ENCODE assay signal across 7 cellular contexts in the genomic region with DNA sequence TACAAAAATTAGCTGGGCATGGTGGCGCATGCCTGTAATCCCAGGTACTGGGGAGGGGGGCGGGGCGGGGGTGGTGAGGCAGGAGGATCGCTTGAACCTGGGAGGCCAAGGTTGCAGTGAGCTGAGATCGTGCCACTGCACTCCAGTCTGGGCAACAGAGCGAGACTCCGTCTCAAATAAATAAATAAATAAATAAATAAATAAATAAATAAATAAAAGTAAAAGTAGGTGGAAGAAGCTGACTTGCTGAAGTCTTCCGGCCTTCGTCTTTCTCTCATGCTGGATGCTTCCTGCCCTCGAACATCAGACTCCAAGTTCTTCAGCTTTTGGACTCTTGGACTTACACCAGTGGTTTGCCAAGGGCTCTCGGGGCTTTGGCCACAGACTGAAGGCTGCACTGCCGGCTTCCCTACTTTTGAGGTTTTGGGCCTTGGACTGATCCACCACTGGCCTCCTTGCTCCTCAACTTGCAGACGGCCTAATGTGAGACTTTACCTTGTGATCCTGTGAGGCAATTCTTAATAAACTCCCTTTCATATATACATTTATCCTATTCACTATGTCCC. TPM values are rescaled to one million over a fixed set of nuclear protein-coding genes. Genes with fewer than 3 reads are reported as not detected.
DNase-seq lines count a peak whose midpoint lies in the region; ATAC-seq and TF ChIP-seq lines count a peak whose summit lies in the region.
"Not testable (repeated sequence)": the region's sequence is repeated elsewhere in the genome, so short reads cannot be mapped to it uniquely, and the experiment has no call there.
"Had no signal": no experiment of that assay in that cellular context is flagged by ENCODE, and none has a peak within 500 bp of the region (broad histone marks: within the 10 kb centered on the region; RNA-seq: fewer than 3 reads in every experiment).

No MANE protein-coding gene starts in this region.

- H3K9ac ChIP-seq in iPS-20b (ENCODE audit: low read depth, low read length): peak overlapping the region; percentile 84; the same call in 1 of the 2 replicates

- peaks cover 35% of the 10 kb centered on the region for H3K4me1 Mint-ChIP-seq in HFFc6 (ENCODE audit: low read depth)
- H3K4me1 Mint-ChIP-seq in activated B cell treated with CpG ODN at 0.5 μM for 24 hours: peaks cover 18% of the 10 kb centered on the region

- H3K27ac ChIP-seq in iPS-20b (ENCODE audit: low read length): not testable (repeated sequence)
- H3K27ac ChIP-seq in ovary (peak overlapping the region; percentile 89 to 93), vagina (peak overlapping the region; percentile 88)

- not testable (repeated sequence) for H3K36me3 Mint-ChIP-seq in HFFc6 (ENCODE audit: low read depth)
- H3K36me3 Mint-ChIP-seq in activated B cell treated with CpG ODN at 0.5 μM for 24 hours (ENCODE audit: low read depth): peaks cover 28% of the 10 kb centered on the region

- peaks cover 21% of the 10 kb centered on the region for H3K36me3 ChIP-seq in iPS-20b (ENCODE audit: insufficient read depth, low read depth, low read length)
- H3K36me3 ChIP-seq in ovary, vagina: not testable (repeated sequence)

- intact Hi-C loops in activated B cell treated with CpG ODN at 0.5 μM for 24 hours (cut with micrococcal nuclease): loop anchor here (2.0 kb wide), 4 partner anchors 45 to 337 kb away; a partner anchor contains a TSS
- intact Hi-C loops in ovary (cut with DNase I); vagina (cut with DNase I): not testable (repeated sequence)

- DNase-seq in HFFc6; activated B cell treated with CpG ODN at 0.5 μM for 24 hours; choroid plexus epithelial cell (ENCODE audit: low read depth); ovary; vagina (ENCODE audit: extremely low spot score in 2 of 2): not testable (repeated sequence)

- ATAC-seq in activated B cell treated with CpG ODN at 0.5 μM for 24 hours (ENCODE audit: low read depth): not testable (repeated sequence)

- CTCF ChIA-PET in activated B cell treated with CpG ODN at 0.5 μM for 24 hours (lab: Charles Lee): interaction anchor here (0.6 to 3.2 kb wide), 4 partner anchors 74 to 292 kb away, joined by 3 to 10 read pairs (median 4); a partner anchor contains a TSS

- TF ChIP-seq POLR2A in ovary (IDR thresholded peaks at IDR 0.05); vagina (IDR thresholded peaks at IDR 0.05): not testable (repeated sequence)

- POLR2A ChIA-PET in activated B cell treated with CpG ODN at 0.5 μM for 24 hours (lab: Charles Lee): interaction anchor here (0.5 to 2.3 kb wide), 19 partner anchors 9 to 527 kb away, joined by 3 to 25 read pairs (median 4); a partner anchor contains a TSS

- peak overlapping the region; percentile 95 for H3K27ac Mint-ChIP-seq in HFFc6
- H3K27ac Mint-ChIP-seq in activated B cell treated with CpG ODN at 0.5 μM for 24 hours: peak overlapping the region; percentile 93

- not testable (repeated sequence) for TF ChIP-seq EP300 in ovary (IDR thresholded peaks at IDR 0.05)

- 61 to 69% (median 64%) methylated on average over 13 of the region's 13 CpGs for WGBS in ovary, 3 donors

- H3K4me3 ChIP-seq in choroid plexus epithelial cell (ENCODE audit: low read depth, low read length) (peak overlapping the region; percentile 88), iPS-20b (ENCODE audit: low read length) (peak overlapping the region; percentile 96), ovary (peak overlapping the region; percentile 76), vagina (peak overlapping the region; percentile 57 to 74)

- not testable (repeated sequence) for TF ChIP-seq CTCF in HFFc6 (IDR thresholded peaks at IDR 0.05); activated B cell treated with CpG ODN at 0.5 μM for 24 hours (IDR thresholded peaks at IDR 0.05); choroid plexus epithelial cell (conservative IDR thresholded peaks at IDR 0.05; ENCODE audit: low read depth, low read length); ovary (IDR thresholded peaks at IDR 0.05); vagina (IDR thresholded peaks at IDR 0.05)

- not testable (repeated sequence) for H3K27me3 ChIP-seq in iPS-20b (ENCODE audit: insufficient read depth, low read length); ovary; vagina

- not testable (repeated sequence) for H3K4me1 ChIP-seq in iPS-20b (ENCODE audit: insufficient read depth, low read length); ovary (ENCODE audit: insufficient read depth)
- H3K4me1 ChIP-seq in vagina: peaks cover 21% of the 10 kb centered on the region

- not testable (repeated sequence) for H3K9me3 Mint-ChIP-seq in HFFc6, activated B cell treated with CpG ODN at 0.5 μM for 24 hours

- H3K4me3 Mint-ChIP-seq in HFFc6 (peak overlapping the region; percentile 97), activated B cell treated with CpG ODN at 0.5 μM for 24 hours (peak overlapping the region; percentile 93)

- H3K9me3 ChIP-seq in iPS-20b (ENCODE audit: insufficient read depth, low read depth, low read length); ovary; vagina: not testable (repeated sequence)

- H3K27me3 Mint-ChIP-seq in HFFc6 (ENCODE audit: insufficient read depth); activated B cell treated with CpG ODN at 0.5 μM for 24 hours: not testable (repeated sequence)

RNA-seq across cellular contexts. Expression of a gene that starts 0.6 kb away (rescaled TPM):
- 10 to 100 TPM in 1 of 6 experiments, 1 to 10 TPM in 5; 6.4 to 10.7 (median 8.2) TPM for total RNA-seq in HFFc6 (2021; fragmentation: NEBNext Ultra II Directional; extraction: Animal tissue kit (Norgen Biotek cat#: 25700))
- total RNA-seq in activated B cell treated with CpG ODN at 0.5 μM for 24 hours (30.2 and 35.6 TPM in 2 replicates), ovary (10 to 100 TPM; 11.3 to 31.1 (median 14.9) TPM), vagina (10.1 TPM)
- 10 to 100 TPM; 13.8 to 20.5 TPM for polyA plus RNA-seq in ovary

RNA-seq across cellular contexts. Expression of a gene that starts 8.0 kb away (rescaled TPM):
- 10 to 100 TPM; 57.9 to 87.8 (median 68.6) TPM for total RNA-seq in HFFc6 (2021; fragmentation: NEBNext Ultra II Directional; extraction: Animal tissue kit (Norgen Biotek cat#: 25700))
- 44.1 and 44.8 TPM in 2 replicates for total RNA-seq in activated B cell treated with CpG ODN at 0.5 μM for 24 hours
- total RNA-seq in ovary: 10 to 100 TPM in 5 of 7 donors, 1 to 10 TPM in 2; 9.1 to 37.7 (median 28.9) TPM
- polyA plus RNA-seq in ovary: 10 to 100 TPM; 10.5 to 26.2 TPM
- total RNA-seq in vagina: 22.6 TPM

RNA-seq across cellular contexts. Expression of a gene that starts 34.0 kb away (rescaled TPM):
- 100 to 1,000 TPM; 196 to 247 (median 232) TPM for total RNA-seq in HFFc6 (2021; fragmentation: NEBNext Ultra II Directional; extraction: Animal tissue kit (Norgen Biotek cat#: 25700))
- total RNA-seq in activated B cell treated with CpG ODN at 0.5 μM for 24 hours (229 and 233 TPM in 2 replicates), ovary (100 to 1,000 TPM in 5 of 7 donors, 10 to 100 TPM in 2; 49.6 to 155 (median 137) TPM), vagina (140 TPM)
- 100 to 1,000 TPM in 1 of 2 donors, 10 to 100 TPM in 1; 48.9 to 237 TPM for polyA plus RNA-seq in ovary

RNA-seq across cellular contexts. Expression of a gene that starts 36.3 kb away (rescaled TPM):
- under 1 TPM in 1 of 6 experiments, not detected in 5; 0.10 TPM for total RNA-seq in HFFc6 (2021; fragmentation: NEBNext Ultra II Directional; extraction: Animal tissue kit (Norgen Biotek cat#: 25700))
- total RNA-seq in activated B cell treated with CpG ODN at 0.5 μM for 24 hours (0.37 and 1.00 TPM in 2 replicates), ovary (under 1 TPM; 0.25 to 0.85 (median 0.69) TPM), vagina (not detected)
- polyA plus RNA-seq in ovary: under 1 TPM in 1 of 2 donors, not detected in 1; 0.28 TPM
- total RNA-seq: cardiac septum had no signal

RNA-seq across cellular contexts. Expression of a gene that starts 42.0 kb away (rescaled TPM):
- total RNA-seq in HFFc6 (2021; fragmentation: NEBNext Ultra II Directional; extraction: Animal tissue kit (Norgen Biotek cat#: 25700)): 10 to 100 TPM; 46.8 to 53.6 (median 49.4) TPM
- total RNA-seq in activated B cell treated with CpG ODN at 0.5 μM for 24 hours (27.7 and 31.4 TPM in 2 replicates), ovary (10 to 100 TPM; 19.8 to 43.7 (median 28.9) TPM), vagina (20.4 TPM)
- polyA plus RNA-seq in ovary: 10 to 100 TPM; 25.0 to 37.5 TPM
